In the genomic region with DNA sequence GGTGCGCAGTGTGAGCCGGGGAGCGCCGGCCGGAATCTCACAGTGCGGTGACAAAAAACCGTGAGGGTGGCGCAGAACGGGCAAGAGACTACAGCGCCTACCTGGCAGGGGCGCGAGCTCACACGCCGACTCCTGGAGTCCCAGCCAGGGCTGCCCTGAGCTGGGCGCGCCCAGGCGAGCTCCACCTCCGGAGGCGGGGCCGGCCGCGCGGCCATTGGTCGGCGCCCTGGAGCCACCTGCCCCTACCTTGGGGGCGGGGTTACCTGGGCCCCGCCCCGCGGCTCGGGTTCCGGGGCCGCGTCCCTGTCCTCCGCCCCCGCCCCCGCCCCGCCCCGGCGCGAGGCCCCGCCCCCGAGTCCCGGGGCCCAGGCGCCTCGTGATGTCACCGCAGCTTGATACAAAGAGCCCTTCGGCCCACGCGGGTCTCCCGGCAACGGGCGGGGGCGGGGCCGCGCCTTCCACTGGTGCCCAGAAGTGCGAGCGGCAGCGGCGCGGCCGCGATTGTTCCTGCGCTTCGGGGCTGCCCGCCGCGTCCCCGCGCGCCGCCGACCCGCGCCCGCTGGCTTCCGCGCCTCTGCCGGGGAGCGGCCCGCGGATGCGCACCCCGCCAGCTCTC, we compare ENCODE assay signal across 8 cellular contexts.
DNase-seq lines count a peak whose midpoint lies in the region; ATAC-seq and TF ChIP-seq lines count a peak whose summit lies in the region.

No MANE protein-coding gene starts in this region.

- H3K27ac Mint-ChIP-seq in activated naive CD4-positive, alpha-beta T cell treated with anti-CD3 and anti-CD28 coated beads, Interleukin-2, amount 50 U/mL, for 72 hours, result peak overlapping the region; percentile 75 to 86

- peak; percentile 85 to 91 for ATAC-seq in activated naive CD4-positive, alpha-beta T cell treated with anti-CD3 and anti-CD28 coated beads, Interleukin-2, amount 50 U/mL, for 72 hours
- ATAC-seq in heart right ventricle, result peak; percentile 84 to 90 (median 88)

- 1% methylated on average over 66 to 83 of the region's 83 CpGs for WGBS in heart right ventricle, 2 donors
- WGBS in transverse colon (ENCODE audit: low coverage in 1 of 2), 2 donors, result 1% methylated on average over 23 of the region's 83 CpGs; no CpG with 5 or more reads in 1 of the 2 donors

- no peaks in the 10 kb centered on the region for H3K36me3 ChIP-seq in HEK293 (ENCODE audit: control insufficient read depth in 2 of 2, insufficient read depth in 1 of 2, low read length in 2 of 2)
- no peaks in the 10 kb centered on the region for H3K36me3 ChIP-seq in SK-N-MC (ENCODE audit: insufficient read depth, low read length)
- no peaks in the 10 kb centered on the region for H3K36me3 ChIP-seq in heart right ventricle
- no peaks in the 10 kb centered on the region for H3K36me3 ChIP-seq in transverse colon

- peak; percentile 70 for TF ChIP-seq CTCF in HEK293 (tag by site-specific recombination; IDR thresholded peaks at IDR 0.05)
- TF ChIP-seq CTCF in heart right ventricle (IDR thresholded peaks at IDR 0.05), result no peak
- peak in 1 of 5 experiments; percentile 3 for TF ChIP-seq CTCF in transverse colon (IDR thresholded peaks at IDR 0.05)

- H3K4me1 ChIP-seq in HEK293 (ENCODE audit: control insufficient read depth, insufficient read depth, low read length) (peaks cover 4% of the 10 kb centered on the region; the same call in 1 of the 2 replicates), heart right ventricle (peaks cover 5 to 51% (median 31%) of the 10 kb centered on the region in 9 donors), transverse colon (peaks cover 13 to 53% (median 37%) of the 10 kb centered on the region in 4 donors)

- TF ChIP-seq POLR2A in transverse colon (IDR thresholded peaks at IDR 0.05), result peak; percentile 87

- H3K27ac ChIP-seq in HEK293 (ENCODE audit: extremely low read depth, low read depth, low read length) (peak overlapping the region; percentile 2; the same call in 1 of the 2 replicates), SK-N-MC (no peak overlapping the region), heart right ventricle (peak overlapping the region in 9 of 10 donors; percentile 37 to 87 (median 60)), transverse colon (peak overlapping the region; percentile 82 to 94 (median 90))

- POLR2A ChIA-PET in HEK293 (lab: Yijun Ruan, JAX), result interaction anchor here (0.5 to 2.0 kb wide), 18 partner anchors 9 to 569 kb away, joined by 3 to 8 read pairs (median 4); partner anchors contain the start of genes NF1 and UTP6

- no peak for TF ChIP-seq EP300 in transverse colon (IDR thresholded peaks at IDR 0.05; ENCODE audit: low read depth)

- H3K4me3 ChIP-seq in HEK293 (ENCODE audit: low read depth, low read length) (peak overlapping the region; percentile 58), SK-N-MC (peak overlapping the region; percentile 86), heart right ventricle (peak overlapping the region; percentile 18 to 73 (median 60)), transverse colon (peak overlapping the region; percentile 26 to 87 (median 64))

- no peaks in the 10 kb centered on the region for H3K36me3 Mint-ChIP-seq in activated naive CD4-positive, alpha-beta T cell treated with anti-CD3 and anti-CD28 coated beads, Interleukin-2, amount 50 U/mL, for 72 hours

- in situ Hi-C loops in transverse colon (cut with MboI; ENCODE audit: low pct_ligation_motif_present in 1 of 4, low pct_unique_long_range_greater_than_20kb in 1 of 4, low sequenced_read_pairs in 3 of 4), result no loop called here

- intact Hi-C loops in heart right ventricle (cut with DNase I) (no loop called here), posterior cingulate gyrus (cut with DNase I) (no loop called here), transverse colon (cut with DNase I; ENCODE audit: low total_unique reads) (no loop called here)

- H3K27me3 ChIP-seq in heart right ventricle (peaks cover 0 to 31% (median 9%) of the 10 kb centered on the region in 7 donors), transverse colon (peaks cover 10% of the 10 kb centered on the region)

- DNase-seq in ELF-1 (ENCODE audit: low read depth, low spot score) (peak; percentile 95), NAMALWA (ENCODE audit: low spot score) (peak; percentile 95), SK-N-MC (ENCODE audit: low read depth, low spot score) (no peak), heart right ventricle (peak; percentile 68 to 81), posterior cingulate gyrus (peak; percentile 75 to 98 (median 88)), transverse colon (peak; percentile 96)
- peak; percentile 86 to 95 for DNase-seq in activated naive CD4-positive, alpha-beta T cell treated with anti-CD3 and anti-CD28 coated beads, Interleukin-2, amount 50 U/mL, for 72 hours (ENCODE audit: low spot score in 2 of 2)

- H3K9ac ChIP-seq in SK-N-MC (ENCODE audit: insufficient read length), result peak overlapping the region; percentile 51

- H3K9me3 Mint-ChIP-seq in activated naive CD4-positive, alpha-beta T cell treated with anti-CD3 and anti-CD28 coated beads, Interleukin-2, amount 50 U/mL, for 72 hours, result no peaks in the 10 kb centered on the region

- CTCF ChIA-PET in HEK293 (lab: Yijun Ruan, JAX), result interaction anchor here (0.8 to 1.1 kb wide), 4 partner anchors 29 to 354 kb away, joined by 3 to 5 read pairs (median 4); no protein-coding TSS in a partner anchor

- H3K9me3 ChIP-seq in HEK293 (ENCODE audit: control insufficient read depth, insufficient read depth, low read depth, low read length), result no peaks in the 10 kb centered on the region
- no peaks in the 10 kb centered on the region for H3K9me3 ChIP-seq in SK-N-MC (ENCODE audit: low read depth, low read length)
- no peaks in the 10 kb centered on the region for H3K9me3 ChIP-seq in heart right ventricle
- no peaks in the 10 kb centered on the region for H3K9me3 ChIP-seq in transverse colon

TF ChIP-seq in HEK293, 187 proteins besides CTCF, POLR2A, EP300 and RAD21 (continues in another document):
- TF ChIP-seq ZNF548 (tag by site-specific recombination; IDR thresholded peaks at IDR 0.05) (no peak), ZNF433 (tag by site-specific recombination; IDR thresholded peaks at IDR 0.05; ENCODE audit: low read depth) (no peak), ZNF404 (tag by site-specific recombination; IDR thresholded peaks at IDR 0.05) (no peak), TSHZ1 (tag by site-specific recombination; IDR thresholded peaks at IDR 0.05; ENCODE audit: borderline replicate concordance) (no peak), ZNF623 (tag by site-specific recombination; IDR thresholded peaks at IDR 0.05) (no peak), ZNF621 (tag by site-specific recombination; IDR thresholded peaks at IDR 0.05) (no peak), ZNF184 (tag by site-specific recombination; IDR thresholded peaks at IDR 0.05) (no peak), ZBTB17 (tag by site-specific recombination; IDR thresholded peaks at IDR 0.05) (no peak), ZNF555 (tag by site-specific recombination; conservative IDR thresholded peaks at IDR 0.05) (no peak), HOXA7 (CRISPR knock-in tag; IDR thresholded peaks at IDR 0.05; ENCODE audit: borderline replicate concordance) (no peak), ZBTB26 (tag by site-specific recombination; optimal IDR thresholded peaks at IDR 0.05) (peak; percentile 48), ZNF658 (tag by site-specific recombination; IDR thresholded peaks at IDR 0.05) (no peak), PRDM1 (tag by site-specific recombination; IDR thresholded peaks at IDR 0.05) (no peak), ZNF426 (tag by site-specific recombination; IDR thresholded peaks at IDR 0.05) (no peak)
- TF ChIP-seq, protein P1, sequence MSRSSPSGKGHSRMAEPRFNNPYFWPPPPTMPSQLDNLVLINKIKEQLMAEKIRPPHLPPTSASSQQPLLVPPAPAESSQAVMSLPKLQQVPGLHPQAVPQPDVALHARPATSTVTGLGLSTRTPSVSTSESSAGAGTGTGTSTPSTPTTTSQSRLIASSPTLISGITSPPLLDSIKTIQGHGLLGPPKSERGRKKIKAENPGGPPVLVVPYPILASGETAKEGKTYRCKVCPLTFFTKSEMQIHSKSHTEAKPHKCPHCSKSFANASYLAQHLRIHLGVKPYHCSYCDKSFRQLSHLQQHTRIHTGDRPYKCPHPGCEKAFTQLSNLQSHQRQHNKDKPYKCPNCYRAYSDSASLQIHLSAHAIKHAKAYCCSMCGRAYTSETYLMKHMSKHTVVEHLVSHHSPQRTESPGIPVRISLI (tag by site-specific recombination; IDR thresholded peaks at IDR 0.05), result no peak
